Comparison of ENCODE assay signal across 14 cellular contexts in genomic region chr7:1727812-1728570, GRCh38. TPM values are rescaled to one million over a fixed set of nuclear protein-coding genes. Genes with fewer than 3 reads are reported as not detected.
DNase-seq lines count a peak whose midpoint lies in the region; ATAC-seq and TF ChIP-seq lines count a peak whose summit lies in the region.
"Had no signal": no experiment of that assay in that cellular context is flagged by ENCODE, and none has a peak within 500 bp of the region (broad histone marks: within the 10 kb centered on the region; RNA-seq: fewer than 3 reads in every experiment).

No MANE protein-coding gene starts in this region.

- H3K27me3 Mint-ChIP-seq in progenitor cell of endocrine pancreas (peaks cover 8% of the 10 kb centered on the region), mesothelial cell of epicardium (ENCODE audit: low read depth) (peaks cover 6% of the 10 kb centered on the region)

- H3K27ac Mint-ChIP-seq in progenitor cell of endocrine pancreas (peak overlapping the region; percentile 10), mesothelial cell of epicardium (no peak overlapping the region)

- H3K9me3 Mint-ChIP-seq in progenitor cell of endocrine pancreas (ENCODE audit: low read depth): peaks cover 13% of the 10 kb centered on the region
- peaks cover 14% of the 10 kb centered on the region for H3K9me3 Mint-ChIP-seq in mesothelial cell of epicardium

- H3K36me3 Mint-ChIP-seq in progenitor cell of endocrine pancreas (ENCODE audit: insufficient read depth) (peaks cover 19% of the 10 kb centered on the region), mesothelial cell of epicardium (peaks cover 19% of the 10 kb centered on the region)

- peaks cover 1% of the 10 kb centered on the region for H3K4me1 Mint-ChIP-seq in progenitor cell of endocrine pancreas (ENCODE audit: low read depth)
- no peaks in the 10 kb centered on the region for H3K4me1 Mint-ChIP-seq in mesothelial cell of epicardium
- H3K4me1 Mint-ChIP-seq: CD8-positive, alpha-beta memory T cell had no signal

- no peak overlapping the region for H3K4me3 Mint-ChIP-seq in progenitor cell of endocrine pancreas (ENCODE audit: low read depth)
- no peak overlapping the region for H3K4me3 Mint-ChIP-seq in mesothelial cell of epicardium
- H3K4me3 Mint-ChIP-seq: CD8-positive, alpha-beta memory T cell had no signal

- peak; percentile 33 for DNase-seq in NCI-H748 (lab: John Stamatoyannopoulos, UW; ENCODE audit: unreplicated experiment)
- DNase-seq in NCI-H748 treated with DMSO at 0.1 percent for 48 hours (lab: John Stamatoyannopoulos, UW): no peak
- DNase-seq in NCI-H1105 (lab: John Stamatoyannopoulos, UW): peak; percentile 30
- no peak for DNase-seq in progenitor cell of endocrine pancreas (ENCODE audit: low spot score, unreplicated experiment)
- DNase-seq in NCI-H226: no peak
- DNase-seq in epidermal melanocyte (ENCODE audit: insufficient read length, low spot score): no peak
- DNase-seq in mesothelial cell of epicardium (ENCODE audit: low spot score in 2 of 2, unreplicated experiment in 2 of 2): no peak
- DNase-seq: Caco-2; CD8-positive, alpha-beta memory T cell; DMS53; GF-D8; GM23248 had no signal

- peak; percentile 10; the same call in 2 of the 3 replicates for ATAC-seq in SK-N-SH treated with all-trans-retinoic acid at 6 μM for 48 hours
- ATAC-seq: HCT116 had no signal

- no peak for TF ChIP-seq CTCF in progenitor cell of endocrine pancreas (IDR thresholded peaks at IDR 0.05; ENCODE audit: unreplicated experiment)
- TF ChIP-seq CTCF in mesothelial cell of epicardium (IDR thresholded peaks at IDR 0.05; ENCODE audit: unreplicated experiment): no peak

TF ChIP-seq in SK-N-SH treated with all-trans-retinoic acid at 6 μM for 48 hours, 23 proteins besides CTCF, POLR2A, EP300 and RAD21:
- TF ChIP-seq CREB5 (CRISPR knock-in tag; IDR thresholded peaks at IDR 0.05; ENCODE audit: low read depth) (no peak), TOX (CRISPR knock-in tag; IDR thresholded peaks at IDR 0.05; ENCODE audit: borderline replicate concordance) (no peak), ISL1 (CRISPR knock-in tag; IDR thresholded peaks at IDR 0.05) (no peak), TSHZ2 (CRISPR knock-in tag; IDR thresholded peaks at IDR 0.05) (no peak)

RNA-seq across cellular contexts. Expression of gene ELFN1, which starts 57.9 kb away (rescaled TPM):
- total RNA-seq in progenitor cell of endocrine pancreas (12.3 and 12.9 TPM in 2 replicates), mesothelial cell of epicardium (11.4 to 13.5 TPM (median 11.9 TPM) in 3 replicates)

Comparison
In these comparisons a context has a peak if more than half of its experiments do, and no peak if none do; other contexts are left out.
1. DNase-seq: peak in NCI-H748 (single experiment) and NCI-H1105 (single experiment); none in NCI-H748 treated with DMSO at 0.1 percent for 48 hours (single experiment), progenitor cell of endocrine pancreas (single experiment), NCI-H226 (single experiment), epidermal melanocyte (single experiment) and mesothelial cell of epicardium (0 of 2).